ENCODE assay signal across 1 cellular context in the genomic region with DNA sequence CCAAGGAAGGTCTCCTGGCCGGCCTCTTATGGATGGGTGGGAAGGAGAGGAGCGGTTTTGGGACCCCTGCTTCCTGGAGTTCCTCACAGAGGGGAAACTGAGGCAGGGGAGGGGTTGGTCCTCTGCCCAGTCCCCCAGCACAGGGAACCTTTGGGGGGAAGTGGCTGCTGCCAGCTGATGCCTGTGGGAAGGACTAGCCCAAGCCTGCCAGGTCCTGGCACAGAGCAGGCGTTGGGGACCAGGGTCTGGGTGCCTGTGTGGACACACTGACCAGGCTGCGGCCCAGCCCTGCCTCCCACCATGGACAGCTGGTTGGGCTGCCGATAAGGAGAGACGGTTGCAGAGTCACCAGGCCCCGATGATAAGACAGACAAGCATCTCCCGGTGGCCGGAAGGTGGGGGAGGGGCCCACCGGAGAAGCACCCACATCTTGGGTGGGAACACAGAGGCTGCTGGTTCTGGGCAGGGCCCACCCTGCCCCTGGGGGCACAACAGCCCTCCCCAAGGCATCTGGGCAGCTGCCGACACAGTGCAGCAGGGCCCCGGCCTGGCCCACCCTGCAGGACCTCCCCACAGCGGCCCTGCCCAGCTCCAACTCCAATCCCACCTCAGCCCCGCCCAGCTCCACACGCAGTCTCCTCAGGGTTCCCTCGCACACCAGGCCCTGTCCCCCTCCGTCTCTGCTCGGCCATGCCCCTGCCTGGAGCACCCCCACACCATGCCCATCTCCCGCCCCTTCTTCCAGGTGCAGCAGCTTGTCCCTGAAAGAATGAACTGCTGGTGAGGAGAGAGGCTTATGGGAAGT.
TF ChIP-seq lines count a peak whose summit lies in the region.

No MANE protein-coding gene starts in this region.

TF ChIP-seq in K562, 482 proteins besides CTCF, POLR2A, EP300 and RAD21 (continues in another document):
- TF ChIP-seq, protein P1, sequence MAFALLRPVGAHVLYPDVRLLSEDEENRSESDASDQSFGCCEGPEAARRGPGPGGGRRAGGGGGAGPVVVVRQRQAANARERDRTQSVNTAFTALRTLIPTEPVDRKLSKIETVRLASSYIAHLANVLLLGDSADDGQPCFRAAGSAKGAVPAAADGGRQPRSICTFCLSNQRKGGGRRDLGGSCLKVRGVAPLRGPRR (CRISPR knock-in tag; IDR thresholded peaks at IDR 0.05) = no peak
- TF ChIP-seq, protein P2, sequence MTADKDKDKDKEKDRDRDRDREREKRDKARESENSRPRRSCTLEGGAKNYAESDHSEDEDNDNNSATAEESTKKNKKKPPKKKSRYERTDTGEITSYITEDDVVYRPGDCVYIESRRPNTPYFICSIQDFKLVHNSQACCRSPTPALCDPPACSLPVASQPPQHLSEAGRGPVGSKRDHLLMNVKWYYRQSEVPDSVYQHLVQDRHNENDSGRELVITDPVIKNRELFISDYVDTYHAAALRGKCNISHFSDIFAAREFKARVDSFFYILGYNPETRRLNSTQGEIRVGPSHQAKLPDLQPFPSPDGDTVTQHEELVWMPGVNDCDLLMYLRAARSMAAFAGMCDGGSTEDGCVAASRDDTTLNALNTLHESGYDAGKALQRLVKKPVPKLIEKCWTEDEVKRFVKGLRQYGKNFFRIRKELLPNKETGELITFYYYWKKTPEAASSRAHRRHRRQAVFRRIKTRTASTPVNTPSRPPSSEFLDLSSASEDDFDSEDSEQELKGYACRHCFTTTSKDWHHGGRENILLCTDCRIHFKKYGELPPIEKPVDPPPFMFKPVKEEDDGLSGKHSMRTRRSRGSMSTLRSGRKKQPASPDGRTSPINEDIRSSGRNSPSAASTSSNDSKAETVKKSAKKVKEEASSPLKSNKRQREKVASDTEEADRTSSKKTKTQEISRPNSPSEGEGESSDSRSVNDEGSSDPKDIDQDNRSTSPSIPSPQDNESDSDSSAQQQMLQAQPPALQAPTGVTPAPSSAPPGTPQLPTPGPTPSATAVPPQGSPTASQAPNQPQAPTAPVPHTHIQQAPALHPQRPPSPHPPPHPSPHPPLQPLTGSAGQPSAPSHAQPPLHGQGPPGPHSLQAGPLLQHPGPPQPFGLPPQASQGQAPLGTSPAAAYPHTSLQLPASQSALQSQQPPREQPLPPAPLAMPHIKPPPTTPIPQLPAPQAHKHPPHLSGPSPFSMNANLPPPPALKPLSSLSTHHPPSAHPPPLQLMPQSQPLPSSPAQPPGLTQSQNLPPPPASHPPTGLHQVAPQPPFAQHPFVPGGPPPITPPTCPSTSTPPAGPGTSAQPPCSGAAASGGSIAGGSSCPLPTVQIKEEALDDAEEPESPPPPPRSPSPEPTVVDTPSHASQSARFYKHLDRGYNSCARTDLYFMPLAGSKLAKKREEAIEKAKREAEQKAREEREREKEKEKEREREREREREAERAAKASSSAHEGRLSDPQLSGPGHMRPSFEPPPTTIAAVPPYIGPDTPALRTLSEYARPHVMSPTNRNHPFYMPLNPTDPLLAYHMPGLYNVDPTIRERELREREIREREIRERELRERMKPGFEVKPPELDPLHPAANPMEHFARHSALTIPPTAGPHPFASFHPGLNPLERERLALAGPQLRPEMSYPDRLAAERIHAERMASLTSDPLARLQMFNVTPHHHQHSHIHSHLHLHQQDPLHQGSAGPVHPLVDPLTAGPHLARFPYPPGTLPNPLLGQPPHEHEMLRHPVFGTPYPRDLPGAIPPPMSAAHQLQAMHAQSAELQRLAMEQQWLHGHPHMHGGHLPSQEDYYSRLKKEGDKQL (CRISPR knock-in tag; IDR thresholded peaks at IDR 0.05; ENCODE audit: borderline replicate concordance) = 0 out of 2 replicates have a peak, but pooled peaks have one; percentile 7
- TF ChIP-seq SNRNP70 (optimal IDR thresholded peaks at IDR 0.05; ENCODE audit: low read depth, low read length) = no peak
- TF ChIP-seq SLC30A9 (CRISPR knock-in tag; IDR thresholded peaks at IDR 0.05) = no peak
- TF ChIP-seq POLR2B (IDR thresholded peaks at IDR 0.05; ENCODE audit: low read depth, partially characterized antibody) = peak; percentile 62
- TF ChIP-seq, protein P3, sequence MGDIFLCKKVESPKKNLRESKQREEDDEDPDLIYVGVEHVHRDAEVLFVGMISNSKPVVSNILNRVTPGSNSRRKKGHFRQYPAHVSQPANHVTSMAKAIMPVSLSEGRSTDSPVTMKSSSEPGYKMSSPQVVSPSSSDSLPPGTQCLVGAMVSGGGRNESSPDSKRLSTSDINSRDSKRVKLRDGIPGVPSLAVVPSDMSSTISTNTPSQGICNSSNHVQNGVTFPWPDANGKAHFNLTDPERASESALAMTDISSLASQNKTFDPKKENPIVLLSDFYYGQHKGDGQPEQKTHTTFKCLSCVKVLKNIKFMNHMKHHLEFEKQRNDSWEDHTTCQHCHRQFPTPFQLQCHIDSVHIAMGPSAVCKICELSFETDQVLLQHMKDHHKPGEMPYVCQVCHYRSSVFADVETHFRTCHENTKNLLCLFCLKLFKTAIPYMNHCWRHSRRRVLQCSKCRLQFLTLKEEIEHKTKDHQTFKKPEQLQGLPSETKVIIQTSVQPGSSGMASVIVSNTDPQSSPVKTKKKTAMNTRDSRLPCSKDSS (IDR thresholded peaks at IDR 0.05; ENCODE audit: low read depth, partially characterized antibody) = no peak
- no peak for TF ChIP-seq KDM2B (CRISPR knock-in tag; IDR thresholded peaks at IDR 0.05)
- TF ChIP-seq RAD51 (IDR thresholded peaks at IDR 0.05; ENCODE audit: borderline replicate concordance, low read depth) = peak; percentile 10; the same call in 1 of the 2 replicates
- TF ChIP-seq, protein P4, sequence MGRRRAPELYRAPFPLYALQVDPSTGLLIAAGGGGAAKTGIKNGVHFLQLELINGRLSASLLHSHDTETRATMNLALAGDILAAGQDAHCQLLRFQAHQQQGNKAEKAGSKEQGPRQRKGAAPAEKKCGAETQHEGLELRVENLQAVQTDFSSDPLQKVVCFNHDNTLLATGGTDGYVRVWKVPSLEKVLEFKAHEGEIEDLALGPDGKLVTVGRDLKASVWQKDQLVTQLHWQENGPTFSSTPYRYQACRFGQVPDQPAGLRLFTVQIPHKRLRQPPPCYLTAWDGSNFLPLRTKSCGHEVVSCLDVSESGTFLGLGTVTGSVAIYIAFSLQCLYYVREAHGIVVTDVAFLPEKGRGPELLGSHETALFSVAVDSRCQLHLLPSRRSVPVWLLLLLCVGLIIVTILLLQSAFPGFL (CRISPR knock-in tag; IDR thresholded peaks at IDR 0.05) = no peak
- no peak for TF ChIP-seq ZC3H11A (IDR thresholded peaks at IDR 0.05; ENCODE audit: low read depth, low read length)
- no peak for TF ChIP-seq ATF1 (CRISPR knock-in tag; IDR thresholded peaks at IDR 0.05)
- peak; percentile 83 for TF ChIP-seq ATF1 (tag; IDR thresholded peaks at IDR 0.05)
- TF ChIP-seq TCFL5 (CRISPR knock-in tag; conservative IDR thresholded peaks at IDR 0.05) = no peak
- TF ChIP-seq, protein P5, sequence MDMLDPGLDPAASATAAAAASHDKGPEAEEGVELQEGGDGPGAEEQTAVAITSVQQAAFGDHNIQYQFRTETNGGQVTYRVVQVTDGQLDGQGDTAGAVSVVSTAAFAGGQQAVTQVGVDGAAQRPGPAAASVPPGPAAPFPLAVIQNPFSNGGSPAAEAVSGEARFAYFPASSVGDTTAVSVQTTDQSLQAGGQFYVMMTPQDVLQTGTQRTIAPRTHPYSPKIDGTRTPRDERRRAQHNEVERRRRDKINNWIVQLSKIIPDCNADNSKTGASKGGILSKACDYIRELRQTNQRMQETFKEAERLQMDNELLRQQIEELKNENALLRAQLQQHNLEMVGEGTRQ (CRISPR knock-in tag; IDR thresholded peaks at IDR 0.05) = no peak
- no peak for TF ChIP-seq ZNF253 (CRISPR knock-in tag; conservative IDR thresholded peaks at IDR 0.05)
- TF ChIP-seq, protein P6, sequence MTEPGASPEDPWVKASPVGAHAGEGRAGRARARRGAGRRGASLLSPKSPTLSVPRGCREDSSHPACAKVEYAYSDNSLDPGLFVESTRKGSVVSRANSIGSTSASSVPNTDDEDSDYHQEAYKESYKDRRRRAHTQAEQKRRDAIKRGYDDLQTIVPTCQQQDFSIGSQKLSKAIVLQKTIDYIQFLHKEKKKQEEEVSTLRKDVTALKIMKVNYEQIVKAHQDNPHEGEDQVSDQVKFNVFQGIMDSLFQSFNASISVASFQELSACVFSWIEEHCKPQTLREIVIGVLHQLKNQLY (CRISPR knock-in tag; conservative IDR thresholded peaks at IDR 0.05) = peak in 1 of 2 experiments; percentile 67; a peak in 1 of 4 replicates
- TF ChIP-seq, protein P7, sequence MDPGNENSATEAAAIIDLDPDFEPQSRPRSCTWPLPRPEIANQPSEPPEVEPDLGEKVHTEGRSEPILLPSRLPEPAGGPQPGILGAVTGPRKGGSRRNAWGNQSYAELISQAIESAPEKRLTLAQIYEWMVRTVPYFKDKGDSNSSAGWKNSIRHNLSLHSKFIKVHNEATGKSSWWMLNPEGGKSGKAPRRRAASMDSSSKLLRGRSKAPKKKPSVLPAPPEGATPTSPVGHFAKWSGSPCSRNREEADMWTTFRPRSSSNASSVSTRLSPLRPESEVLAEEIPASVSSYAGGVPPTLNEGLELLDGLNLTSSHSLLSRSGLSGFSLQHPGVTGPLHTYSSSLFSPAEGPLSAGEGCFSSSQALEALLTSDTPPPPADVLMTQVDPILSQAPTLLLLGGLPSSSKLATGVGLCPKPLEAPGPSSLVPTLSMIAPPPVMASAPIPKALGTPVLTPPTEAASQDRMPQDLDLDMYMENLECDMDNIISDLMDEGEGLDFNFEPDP (CRISPR knock-in tag; IDR thresholded peaks at IDR 0.05) = peak; percentile 59
- no peak for TF ChIP-seq PTBP1 (IDR thresholded peaks at IDR 0.05; ENCODE audit: low read depth, low read length)
- peak; percentile 14; the same call in 1 of the 2 replicates for TF ChIP-seq NFIX (CRISPR knock-in tag; IDR thresholded peaks at IDR 0.05; ENCODE audit: low read depth)
- TF ChIP-seq EWSR1 (IDR thresholded peaks at IDR 0.05; ENCODE audit: borderline replicate concordance, low read depth, partially characterized antibody) = no peak
- TF ChIP-seq SRF (CRISPR knock-in tag; IDR thresholded peaks at IDR 0.05) = no peak
- TF ChIP-seq, protein P8, sequence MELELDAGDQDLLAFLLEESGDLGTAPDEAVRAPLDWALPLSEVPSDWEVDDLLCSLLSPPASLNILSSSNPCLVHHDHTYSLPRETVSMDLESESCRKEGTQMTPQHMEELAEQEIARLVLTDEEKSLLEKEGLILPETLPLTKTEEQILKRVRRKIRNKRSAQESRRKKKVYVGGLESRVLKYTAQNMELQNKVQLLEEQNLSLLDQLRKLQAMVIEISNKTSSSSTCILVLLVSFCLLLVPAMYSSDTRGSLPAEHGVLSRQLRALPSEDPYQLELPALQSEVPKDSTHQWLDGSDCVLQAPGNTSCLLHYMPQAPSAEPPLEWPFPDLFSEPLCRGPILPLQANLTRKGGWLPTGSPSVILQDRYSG (tag; conservative IDR thresholded peaks at IDR 0.05; ENCODE audit: low read depth) = no peak
- TF ChIP-seq SP1 (CRISPR knock-in tag; IDR thresholded peaks at IDR 0.05) = peak; percentile 77
- TF ChIP-seq, protein P9, sequence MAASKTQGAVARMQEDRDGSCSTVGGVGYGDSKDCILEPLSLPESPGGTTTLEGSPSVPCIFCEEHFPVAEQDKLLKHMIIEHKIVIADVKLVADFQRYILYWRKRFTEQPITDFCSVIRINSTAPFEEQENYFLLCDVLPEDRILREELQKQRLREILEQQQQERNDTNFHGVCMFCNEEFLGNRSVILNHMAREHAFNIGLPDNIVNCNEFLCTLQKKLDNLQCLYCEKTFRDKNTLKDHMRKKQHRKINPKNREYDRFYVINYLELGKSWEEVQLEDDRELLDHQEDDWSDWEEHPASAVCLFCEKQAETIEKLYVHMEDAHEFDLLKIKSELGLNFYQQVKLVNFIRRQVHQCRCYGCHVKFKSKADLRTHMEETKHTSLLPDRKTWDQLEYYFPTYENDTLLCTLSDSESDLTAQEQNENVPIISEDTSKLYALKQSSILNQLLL (CRISPR knock-in tag; IDR thresholded peaks at IDR 0.05; ENCODE audit: borderline replicate concordance) = no peak
- no peak; the same call in 1 of the 2 replicates for TF ChIP-seq ZNF165 (CRISPR knock-in tag; IDR thresholded peaks at IDR 0.05; ENCODE audit: borderline replicate concordance)
- peak; percentile 26; the same call in 1 of the 2 replicates for TF ChIP-seq MAFF (IDR thresholded peaks at IDR 0.05; ENCODE audit: low read length)
- no peak for TF ChIP-seq ZNF124 (CRISPR knock-in tag; IDR thresholded peaks at IDR 0.05)
- peak; percentile 96 for TF ChIP-seq NFRKB (IDR thresholded peaks at IDR 0.05; ENCODE audit: low read depth)
- TF ChIP-seq, protein P10, sequence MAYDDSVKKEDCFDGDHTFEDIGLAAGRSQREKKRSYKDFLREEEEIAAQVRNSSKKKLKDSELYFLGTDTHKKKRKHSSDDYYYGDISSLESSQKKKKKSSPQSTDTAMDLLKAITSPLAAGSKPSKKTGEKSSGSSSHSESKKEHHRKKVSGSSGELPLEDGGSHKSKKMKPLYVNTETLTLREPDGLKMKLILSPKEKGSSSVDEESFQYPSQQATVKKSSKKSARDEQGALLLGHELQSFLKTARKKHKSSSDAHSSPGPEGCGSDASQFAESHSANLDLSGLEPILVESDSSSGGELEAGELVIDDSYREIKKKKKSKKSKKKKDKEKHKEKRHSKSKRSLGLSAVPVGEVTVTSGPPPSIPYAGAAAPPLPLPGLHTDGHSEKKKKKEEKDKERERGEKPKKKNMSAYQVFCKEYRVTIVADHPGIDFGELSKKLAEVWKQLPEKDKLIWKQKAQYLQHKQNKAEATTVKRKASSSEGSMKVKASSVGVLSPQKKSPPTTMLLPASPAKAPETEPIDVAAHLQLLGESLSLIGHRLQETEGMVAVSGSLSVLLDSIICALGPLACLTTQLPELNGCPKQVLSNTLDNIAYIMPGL (CRISPR knock-in tag; IDR thresholded peaks at IDR 0.05) = no peak
- TF ChIP-seq, protein P11, sequence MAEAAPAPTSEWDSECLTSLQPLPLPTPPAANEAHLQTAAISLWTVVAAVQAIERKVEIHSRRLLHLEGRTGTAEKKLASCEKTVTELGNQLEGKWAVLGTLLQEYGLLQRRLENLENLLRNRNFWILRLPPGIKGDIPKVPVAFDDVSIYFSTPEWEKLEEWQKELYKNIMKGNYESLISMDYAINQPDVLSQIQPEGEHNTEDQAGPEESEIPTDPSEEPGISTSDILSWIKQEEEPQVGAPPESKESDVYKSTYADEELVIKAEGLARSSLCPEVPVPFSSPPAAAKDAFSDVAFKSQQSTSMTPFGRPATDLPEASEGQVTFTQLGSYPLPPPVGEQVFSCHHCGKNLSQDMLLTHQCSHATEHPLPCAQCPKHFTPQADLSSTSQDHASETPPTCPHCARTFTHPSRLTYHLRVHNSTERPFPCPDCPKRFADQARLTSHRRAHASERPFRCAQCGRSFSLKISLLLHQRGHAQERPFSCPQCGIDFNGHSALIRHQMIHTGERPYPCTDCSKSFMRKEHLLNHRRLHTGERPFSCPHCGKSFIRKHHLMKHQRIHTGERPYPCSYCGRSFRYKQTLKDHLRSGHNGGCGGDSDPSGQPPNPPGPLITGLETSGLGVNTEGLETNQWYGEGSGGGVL (CRISPR knock-in tag; IDR thresholded peaks at IDR 0.05) = no peak
- 0 out of 2 replicates have a peak, but pooled peaks have one; percentile 57 for TF ChIP-seq ZNF695 (CRISPR knock-in tag; IDR thresholded peaks at IDR 0.05)
- TF ChIP-seq SAP30 (IDR thresholded peaks at IDR 0.05; ENCODE audit: borderline replicate concordance, insufficient read depth, low read depth, low read length, poor library complexity, severe bottlenecking) = no peak
- TF ChIP-seq NUFIP1 (IDR thresholded peaks at IDR 0.05; ENCODE audit: partially characterized antibody) = no peak
